Comparison of ENCODE assay signal across 19 cellular contexts in genomic region chr10:101221479-101222246, GRCh38. TPM values are rescaled to one million over a fixed set of nuclear protein-coding genes. Genes with fewer than 3 reads are reported as not detected.
DNase-seq lines count a peak whose midpoint lies in the region; ATAC-seq and TF ChIP-seq lines count a peak whose summit lies in the region.
"Had no signal": no experiment of that assay in that cellular context is flagged by ENCODE, and none has a peak within 500 bp of the region (broad histone marks: within the 10 kb centered on the region; RNA-seq: fewer than 3 reads in every experiment).

No MANE protein-coding gene starts in this region.

- H3K27me3 Mint-ChIP-seq in activated naive CD4-positive, alpha-beta T cell treated with anti-CD3 and anti-CD28 coated beads, Interleukin-2, amount 10 ng/mL, durations not matched to agents 7 days and 5 days: peaks cover 99% of the 10 kb centered on the region
- peaks cover 82% of the 10 kb centered on the region for H3K27me3 Mint-ChIP-seq in IgD-negative memory B cell
- H3K27me3 Mint-ChIP-seq in type B pancreatic cell: peaks cover 96% of the 10 kb centered on the region

- peaks cover 34% of the 10 kb centered on the region for H3K4me1 Mint-ChIP-seq in activated naive CD4-positive, alpha-beta T cell treated with anti-CD3 and anti-CD28 coated beads, Interleukin-2, amount 10 ng/mL, durations not matched to agents 7 days and 5 days
- peaks cover 10 to 19% (median 17%) of the 10 kb centered on the region in 3 donors for H3K4me1 Mint-ChIP-seq in IgD-negative memory B cell
- peaks cover 22% of the 10 kb centered on the region for H3K4me1 Mint-ChIP-seq in type B pancreatic cell (ENCODE audit: unreplicated experiment)

- peak overlapping the region in 1 of 2 donors; percentile 1 for H3K27ac Mint-ChIP-seq in activated naive CD4-positive, alpha-beta T cell treated with anti-CD3 and anti-CD28 coated beads, Interleukin-2, amount 50 U/mL, for 72 hours
- H3K27ac Mint-ChIP-seq in activated naive CD4-positive, alpha-beta T cell treated with anti-CD3 and anti-CD28 coated beads, Interleukin-2, amount 10 ng/mL, durations not matched to agents 7 days and 5 days: no peak overlapping the region
- H3K27ac Mint-ChIP-seq in IgD-negative memory B cell (peak overlapping the region in 2 of 3 donors; percentile 54 to 61), type B pancreatic cell (peak overlapping the region; percentile 71)

- intact Hi-C loops in heart left ventricle (cut with DNase I) (no loop called here), mucosa of descending colon (cut with DNase I, micrococcal nuclease) (no loop called here)

- DNase-seq in activated naive CD4-positive, alpha-beta T cell treated with anti-CD3 and anti-CD28 coated beads, Interleukin-2, amount 50 U/mL, for 72 hours (ENCODE audit: low spot score in 2 of 2): no peak
- no peak for DNase-seq in activated naive CD4-positive, alpha-beta T cell treated with anti-CD3 and anti-CD28 coated beads, Interleukin-2, amount 10 ng/mL, durations not matched to agents 7 days and 5 days
- peak; percentile 73 for DNase-seq in epithelial cell of prostate (ENCODE audit: low read depth, low spot score)
- DNase-seq in type B pancreatic cell (ENCODE audit: extremely low spot score, unreplicated experiment): no peak
- no peak for DNase-seq in heart left ventricle
- no peak for DNase-seq in mucosa of descending colon
- DNase-seq: Calu3; effector CD4-positive, alpha-beta T cell; hippocampal formation; NCI-H774; PC-9; stimulated activated CD4-positive, alpha-beta T cell treated with anti-CD3 and anti-CD28 coated beads, Interleukin-4, amount 100 ng/mL, for 24 hours; stimulated activated CD8-positive, alpha-beta memory T cell treated with anti-CD3 and anti-CD28 coated beads, Interleukin-4, amount 100 ng/mL, for 48 hours; testis had no signal

- H3K27me3 ChIP-seq in heart left ventricle: peaks cover 80 to 100% (median 100%) of the 10 kb centered on the region in 9 donors

- no peaks in the 10 kb centered on the region for H3K9me3 Mint-ChIP-seq in activated naive CD4-positive, alpha-beta T cell treated with anti-CD3 and anti-CD28 coated beads, Interleukin-2, amount 50 U/mL, for 72 hours
- H3K9me3 Mint-ChIP-seq in activated naive CD4-positive, alpha-beta T cell treated with anti-CD3 and anti-CD28 coated beads, Interleukin-2, amount 10 ng/mL, durations not matched to agents 7 days and 5 days: no peaks in the 10 kb centered on the region
- H3K9me3 Mint-ChIP-seq in IgD-negative memory B cell (peaks cover 0 to 5% (median 0%) of the 10 kb centered on the region in 3 donors), type B pancreatic cell (no peaks in the 10 kb centered on the region)

- no peak overlapping the region for H3K4me3 ChIP-seq in heart left ventricle
- no peak overlapping the region for H3K4me3 ChIP-seq in mucosa of descending colon
- H3K4me3 ChIP-seq: PC-9 had no signal

- WGBS in heart left ventricle, 4 donors: 10 to 20% (median 14%) methylated on average over 9 of the region's 9 CpGs

- TF ChIP-seq POLR2A in heart left ventricle (IDR thresholded peaks at IDR 0.05): no peak

- no peaks in the 10 kb centered on the region for H3K36me3 ChIP-seq in heart left ventricle
- H3K36me3 ChIP-seq in mucosa of descending colon (ENCODE audit: low read depth): no peaks in the 10 kb centered on the region

- CTCF ChIA-PET in activated naive CD4-positive, alpha-beta T cell treated with anti-CD3 and anti-CD28 coated beads, Interleukin-2, amount 10 ng/mL, durations not matched to agents 7 days and 5 days (lab: Charles Lee): interaction anchor here (0.6 to 3.4 kb wide), 6 partner anchors 14 to 552 kb away, joined by 3 to 12 read pairs (median 6); no protein-coding TSS in a partner anchor

- H3K9me3 ChIP-seq in heart left ventricle (no peaks in the 10 kb centered on the region), mucosa of descending colon (no peaks in the 10 kb centered on the region)
- H3K9me3 ChIP-seq: testis had no signal

- H3K4me3 Mint-ChIP-seq in activated naive CD4-positive, alpha-beta T cell treated with anti-CD3 and anti-CD28 coated beads, Interleukin-2, amount 10 ng/mL, durations not matched to agents 7 days and 5 days: no peak overlapping the region
- H3K4me3 Mint-ChIP-seq in IgD-negative memory B cell: peak overlapping the region; percentile 29 to 74 (median 40)
- H3K4me3 Mint-ChIP-seq in type B pancreatic cell: peak overlapping the region; percentile 76

- ATAC-seq in activated naive CD4-positive, alpha-beta T cell treated with anti-CD3 and anti-CD28 coated beads, Interleukin-2, amount 50 U/mL, for 72 hours: peak; percentile 27 to 72
- ATAC-seq in heart left ventricle (no peak), mucosa of descending colon (no peak)
- ATAC-seq: HepG2 had no signal

- peaks cover 0 to 7% of the 10 kb centered on the region in 2 donors for H3K36me3 Mint-ChIP-seq in activated naive CD4-positive, alpha-beta T cell treated with anti-CD3 and anti-CD28 coated beads, Interleukin-2, amount 50 U/mL, for 72 hours
- peaks cover 4% of the 10 kb centered on the region for H3K36me3 Mint-ChIP-seq in activated naive CD4-positive, alpha-beta T cell treated with anti-CD3 and anti-CD28 coated beads, Interleukin-2, amount 10 ng/mL, durations not matched to agents 7 days and 5 days
- H3K36me3 Mint-ChIP-seq in IgD-negative memory B cell (peaks cover 2% of the 10 kb centered on the region), type B pancreatic cell (peaks cover 4% of the 10 kb centered on the region)

- TF ChIP-seq CTCF in type B pancreatic cell (conservative IDR thresholded peaks at IDR 0.05) (no peak), heart left ventricle (IDR thresholded peaks at IDR 0.05) (no peak), mucosa of descending colon (IDR thresholded peaks at IDR 0.05) (no peak)

- H3K27ac ChIP-seq in epithelial cell of prostate (no peak overlapping the region), heart left ventricle (no peak overlapping the region)
- H3K27ac ChIP-seq: PC-9, testis, VCaP had no signal

- peaks cover 2 to 55% (median 37%) of the 10 kb centered on the region in 12 donors for H3K4me1 ChIP-seq in heart left ventricle
- peaks cover 21% of the 10 kb centered on the region for H3K4me1 ChIP-seq in mucosa of descending colon (ENCODE audit: low read depth)

RNA-seq across cellular contexts. Expression of gene LBX1, which starts 7.6 kb away (rescaled TPM):
- not detected for total RNA-seq in activated naive CD4-positive, alpha-beta T cell treated with anti-CD3 and anti-CD28 coated beads, Interleukin-2, amount 50 U/mL, for 72 hours
- polyA plus RNA-seq in IgD-negative memory B cell: not detected
- total RNA-seq in type B pancreatic cell (ENCODE audit: low replicate concordance): 4.7 TPM in 1 of 2 replicates, not detected in the other
- under 1 TPM in 1 of 9 donors, not detected in 8; 0.08 TPM for total RNA-seq in heart left ventricle
- polyA plus RNA-seq in heart left ventricle: not detected
- not detected for total RNA-seq in mucosa of descending colon
- total RNA-seq: Calu3, HepG2, mononuclear cell, osteocyte, PC-9 had no signal
- polyA plus RNA-seq: HepG2 had no signal

Comparison
In these comparisons a context has a peak if more than half of its experiments do, and no peak if none do; other contexts are left out.
1. ATAC-seq: peak in activated naive CD4-positive, alpha-beta T cell treated with anti-CD3 and anti-CD28 coated beads, Interleukin-2, amount 50 U/mL, for 72 hours (2 of 2); none in heart left ventricle (0 of 4) and mucosa of descending colon (single experiment).